In the genomic region with DNA sequence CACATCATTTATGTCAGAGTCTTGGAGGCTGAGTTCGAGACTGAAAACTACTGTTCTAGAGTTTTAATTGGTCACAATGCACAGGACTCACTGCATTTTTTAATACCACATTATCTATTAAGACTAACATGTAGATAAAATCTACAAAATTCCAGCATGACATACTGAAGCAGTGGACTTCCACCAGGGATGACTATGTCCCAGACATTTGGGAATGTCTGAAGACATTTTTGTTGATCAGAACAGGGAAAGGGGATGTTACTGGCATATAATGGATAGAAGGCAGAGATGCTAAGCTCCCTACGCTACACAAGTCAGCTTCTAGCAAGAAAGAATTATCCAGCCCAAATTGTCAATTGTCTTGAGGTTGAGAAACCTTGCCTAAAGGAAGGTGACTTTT, we compare ENCODE assay signal across 5 cellular contexts.
"Had no signal": no experiment of that assay in that cellular context is flagged by ENCODE, and none has a peak within 500 bp of the region (broad histone marks: within the 10 kb centered on the region; RNA-seq: fewer than 3 reads in every experiment).

No MANE protein-coding gene starts in this region.

- H3K27ac Mint-ChIP-seq: GM23338, H9 had no signal

- DNase-seq: H9, HCEC 1CT, IMR-90 had no signal

- H3K4me3 Mint-ChIP-seq: GM23338, H9 had no signal

- H2AFZ ChIP-seq: GM23338 had no signal

- H3K9me3 Mint-ChIP-seq: GM23338, H9 had no signal

- H3K4me2 ChIP-seq: GM23338 had no signal

- H3K4me3 ChIP-seq: GM23338, K562 had no signal

- ATAC-seq: GM23338, K562 had no signal
